ENCODE assay signal across 12 cellular contexts in genomic region chr1:22731924-22732522, GRCh38. TPM values are rescaled to one million over a fixed set of nuclear protein-coding genes. Genes with fewer than 3 reads are reported as not detected.
DNase-seq lines count a peak whose midpoint lies in the region; ATAC-seq and TF ChIP-seq lines count a peak whose summit lies in the region.
"Had no signal": no experiment of that assay in that cellular context is flagged by ENCODE, and none has a peak within 500 bp of the region (broad histone marks: within the 10 kb centered on the region; RNA-seq: fewer than 3 reads in every experiment).

No MANE protein-coding gene starts in this region.

- no peak overlapping the region for H3K4me3 ChIP-seq in HEK293 (ENCODE audit: low read depth, low read length)
- H3K4me3 ChIP-seq in WERI-Rb-1 (ENCODE audit: low read depth, low read length) = no peak overlapping the region
- H3K4me3 ChIP-seq in left ventricle myocardium inferior = no peak overlapping the region
- H3K4me3 ChIP-seq in esophagus squamous epithelium = no peak overlapping the region

- H3K4me3 Mint-ChIP-seq in CD4-positive, alpha-beta T cell = no peak overlapping the region
- H3K4me3 Mint-ChIP-seq: nephron progenitor cell had no signal

- no peaks in the 10 kb centered on the region for H3K9me3 Mint-ChIP-seq in CD4-positive, alpha-beta T cell
- H3K9me3 Mint-ChIP-seq: nephron progenitor cell had no signal

- H3K27ac ChIP-seq in HEK293 (ENCODE audit: extremely low read depth, low read depth, low read length) (no peak overlapping the region), WERI-Rb-1 (no peak overlapping the region), left ventricle myocardium inferior (replicated peaks) (no peak overlapping the region), esophagus squamous epithelium (no peak overlapping the region)
- no peak overlapping the region for H3K27ac ChIP-seq in CD4-positive, alpha-beta T cell (ENCODE audit: low read depth, low read length)

- intact Hi-C loops in left ventricle myocardium inferior (cut with micrococcal nuclease) = no loop called here
- intact Hi-C loops in esophagus squamous epithelium (cut with DNase I) = no loop called here
- intact Hi-C loops in CD4-positive, alpha-beta T cell (cut with DNase I, micrococcal nuclease) = no loop called here

- H3K27ac Mint-ChIP-seq in CD4-positive, alpha-beta T cell = no peak overlapping the region
- H3K27ac Mint-ChIP-seq: nephron progenitor cell had no signal

- H3K36me3 ChIP-seq in HEK293 (ENCODE audit: control insufficient read depth in 2 of 2, insufficient read depth in 1 of 2, low read length in 2 of 2) (no peaks in the 10 kb centered on the region), WERI-Rb-1 (no peaks in the 10 kb centered on the region), left ventricle myocardium inferior (no peaks in the 10 kb centered on the region), esophagus squamous epithelium (no peaks in the 10 kb centered on the region)

- TF ChIP-seq POLR2A in esophagus squamous epithelium (IDR thresholded peaks at IDR 0.05) = no peak

- TF ChIP-seq CTCF in AG09319 (IDR thresholded peaks at IDR 0.05; ENCODE audit: low read depth, low read length) = peak; percentile 49
- TF ChIP-seq CTCF in HEK293 (tag by site-specific recombination; IDR thresholded peaks at IDR 0.05) = no peak
- TF ChIP-seq CTCF in WERI-Rb-1 (IDR thresholded peaks at IDR 0.05; ENCODE audit: low read depth, low read length) = peak; percentile 21; the same call in 1 of the 2 replicates
- peak; percentile 39 for TF ChIP-seq CTCF in left ventricle myocardium inferior (IDR thresholded peaks at IDR 0.05; ENCODE audit: borderline replicate concordance)
- no peak for TF ChIP-seq CTCF in esophagus squamous epithelium (IDR thresholded peaks at IDR 0.05)
- TF ChIP-seq CTCF in CD4-positive, alpha-beta T cell (IDR thresholded peaks at IDR 0.05) = no peak

- H3K27me3 Mint-ChIP-seq in CD4-positive, alpha-beta T cell = no peaks in the 10 kb centered on the region

- no peak for ATAC-seq in HG03457 (IDR thresholded peaks at IDR 0.05; ENCODE audit: unreplicated experiment)
- ATAC-seq in CD4-positive, alpha-beta T cell (ENCODE audit: poor library complexity) = no peak

- no peaks in the 10 kb centered on the region for H3K36me3 Mint-ChIP-seq in CD4-positive, alpha-beta T cell (ENCODE audit: low read depth)

- no peaks in the 10 kb centered on the region for H3K4me1 ChIP-seq in HEK293 (ENCODE audit: control insufficient read depth, insufficient read depth, low read length)
- no peaks in the 10 kb centered on the region for H3K4me1 ChIP-seq in left ventricle myocardium inferior
- H3K4me1 ChIP-seq in esophagus squamous epithelium = no peaks in the 10 kb centered on the region

- no peaks in the 10 kb centered on the region for H3K9me3 ChIP-seq in HEK293 (ENCODE audit: control insufficient read depth, insufficient read depth, low read depth, low read length)
- H3K9me3 ChIP-seq in WERI-Rb-1 (ENCODE audit: severe bottlenecking) = no peaks in the 10 kb centered on the region
- no peaks in the 10 kb centered on the region for H3K9me3 ChIP-seq in left ventricle myocardium inferior (replicated peaks)
- H3K9me3 ChIP-seq in esophagus squamous epithelium = no peaks in the 10 kb centered on the region
- H3K9me3 ChIP-seq in CD4-positive, alpha-beta T cell (ENCODE audit: control insufficient read depth, low read length) = no peaks in the 10 kb centered on the region

- 78 to 90% methylated on average over 5 to 6 of the region's 6 CpGs for WGBS in esophagus squamous epithelium, 2 donors

- POLR2A ChIA-PET in HEK293 (lab: Yijun Ruan, JAX) = no interaction called here
- POLR2A ChIA-PET in CD4-positive, alpha-beta T cell (lab: Charles Lee) = no interaction called here

- no peaks in the 10 kb centered on the region for H3K27me3 ChIP-seq in WERI-Rb-1 (ENCODE audit: insufficient read depth, low read depth, severe bottlenecking)
- peaks cover 15% of the 10 kb centered on the region for H3K27me3 ChIP-seq in left ventricle myocardium inferior (ENCODE audit: low read depth)
- H3K27me3 ChIP-seq in esophagus squamous epithelium = peaks cover 0 to 10% (median 0%) of the 10 kb centered on the region in 4 donors
- H3K27me3 ChIP-seq in CD4-positive, alpha-beta T cell (ENCODE audit: control insufficient read depth, insufficient read depth, low read length) = no peaks in the 10 kb centered on the region

- CTCF ChIA-PET in HEK293 (lab: Yijun Ruan, JAX) = interaction anchor here (0.5 to 2.2 kb wide), 6 partner anchors 8 to 400 kb away, joined by 3 to 16 read pairs (median 4); no protein-coding TSS in a partner anchor
- CTCF ChIA-PET in CD4-positive, alpha-beta T cell (lab: Charles Lee) = no interaction called here

- no peaks in the 10 kb centered on the region for H3K4me1 Mint-ChIP-seq in CD4-positive, alpha-beta T cell (ENCODE audit: low read depth)

- DNase-seq in AG09319 (ENCODE audit: extremely low read depth, low read depth) = no peak
- DNase-seq in WERI-Rb-1 = peak; percentile 19
- no peak for DNase-seq in left ventricle myocardium inferior
- no peak for DNase-seq in NCI-H446 (lab: John Stamatoyannopoulos, UW)
- DNase-seq in esophagus squamous epithelium (lab: John Stamatoyannopoulos, UW) = no peak
- DNase-seq in CD4-positive, alpha-beta T cell = no peak
- DNase-seq: NCI-H510A treated with DMSO at 0.1 percent for 48 hours; nephron progenitor cell; stimulated activated CD4-positive, alpha-beta T cell treated with anti-CD3 and anti-CD28 coated beads, Interleukin-2, amount 100 ng/mL, for 48 hours had no signal

TF ChIP-seq in HEK293, 187 proteins besides CTCF, POLR2A, EP300 and RAD21:
- TF ChIP-seq ZNF768 (tag by site-specific recombination; IDR thresholded peaks at IDR 0.05) (peak; percentile 74), EGR2 (tag by site-specific recombination; IDR thresholded peaks at IDR 0.05; ENCODE audit: low read depth) (peak; percentile 91), ZFHX2 (tag by site-specific recombination; conservative IDR thresholded peaks at IDR 0.05) (peak; percentile 90), REPIN1 (tag by site-specific recombination; IDR thresholded peaks at IDR 0.05; ENCODE audit: low read depth) (no peak)

RNA-seq across cellular contexts. Expression of gene EPHB2, which starts 21.4 kb away (rescaled TPM):
- total RNA-seq in left ventricle myocardium inferior (2.0 TPM), esophagus squamous epithelium (1 to 10 TPM in 2 of 4 donors, under 1 TPM in 2; 0.08 to 3.4 (median 1.9) TPM)
- under 1 TPM in 1 of 2 experiments, not detected in 1; 0.08 TPM for total RNA-seq in CD4-positive, alpha-beta T cell
- total RNA-seq: T-helper 2 cell treated with Interferon-gamma antibody and Interleukin-4, amounts not matched to agents 100 ng/mL and 5 ng/mL, for 36 hours had no signal

Comparison
In these comparisons a context has a peak if more than half of its experiments do, and no peak if none do; other contexts are left out.
1. CTCF ChIP-seq: peak in AG09319 (single experiment), WERI-Rb-1 (single experiment) and left ventricle myocardium inferior (single experiment); none in HEK293 (single experiment), esophagus squamous epithelium (0 of 6) and CD4-positive, alpha-beta T cell (single experiment).